In the genomic region with DNA sequence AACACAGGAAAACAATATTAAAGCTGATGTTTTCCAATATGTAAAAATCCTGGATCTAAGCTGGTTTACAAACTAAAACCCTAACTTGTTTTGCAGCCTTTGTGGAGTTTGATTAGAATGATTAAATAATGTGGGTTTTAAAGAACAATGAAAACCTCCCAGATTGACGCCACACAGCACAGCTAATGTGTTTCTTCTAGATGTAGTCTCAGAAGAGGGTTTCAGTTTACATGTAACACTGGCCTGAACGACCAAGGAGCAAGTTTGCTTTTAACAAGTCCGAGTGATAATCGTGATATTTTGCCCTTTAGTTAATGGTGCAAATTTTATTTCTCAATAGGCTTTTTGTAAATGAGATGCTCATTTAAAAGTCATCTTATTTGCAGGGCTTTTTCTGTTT, we compare ENCODE assay signal across 19 cellular contexts. TPM values are rescaled to one million over a fixed set of nuclear protein-coding genes. Genes with fewer than 3 reads are reported as not detected.
"Had no signal": no experiment of that assay in that cellular context is flagged by ENCODE, and none has a peak within 500 bp of the region (broad histone marks: within the 10 kb centered on the region; RNA-seq: fewer than 3 reads in every experiment).

No MANE protein-coding gene starts in this region.

- H3K9me3 Mint-ChIP-seq: activated CD4-positive, alpha-beta memory T cell treated with anti-CD3 and anti-CD28 coated beads for 36 hours; activated naive CD4-positive, alpha-beta T cell treated with anti-CD3 and anti-CD28 coated beads, Interleukin-2, amount 50 U/mL, for 24 hours; activated T-cell treated with anti-CD3 and anti-CD28 coated beads, Interleukin-2, amount 50 U/mL, for 4 hours; naive thymus-derived CD4-positive, alpha-beta T cell had no signal

- H3K27me3 ChIP-seq: brain microvascular endothelial cell, right lobe of liver had no signal

- H3K4me3 ChIP-seq: gastrocnemius medialis, heart right ventricle, lung, mucosa of descending colon, prostate gland, right lobe of liver had no signal

- H3K4me1 ChIP-seq: gastrocnemius medialis, heart right ventricle, prostate gland, right lobe of liver had no signal

- H3K4me1 Mint-ChIP-seq: activated CD4-positive, alpha-beta T cell treated with anti-CD3 and anti-CD28 coated beads for 36 hours; activated naive CD4-positive, alpha-beta T cell treated with anti-CD3 and anti-CD28 coated beads, Interleukin-2, amount 50 U/mL, for 24 hours; naive thymus-derived CD4-positive, alpha-beta T cell; T-helper 17 cell had no signal

- H3K4me3 Mint-ChIP-seq: activated CD4-positive, alpha-beta memory T cell treated with anti-CD3 and anti-CD28 coated beads for 36 hours; activated CD4-positive, alpha-beta T cell treated with anti-CD3 and anti-CD28 coated beads for 36 hours; activated naive CD4-positive, alpha-beta T cell treated with anti-CD3 and anti-CD28 coated beads, Interleukin-2, amount 50 U/mL, for 24 hours; activated T-cell treated with anti-CD3 and anti-CD28 coated beads, Interleukin-2, amount 50 U/mL, for 4 hours; naive thymus-derived CD4-positive, alpha-beta T cell; T-helper 17 cell had no signal

- H3K36me3 Mint-ChIP-seq: activated CD4-positive, alpha-beta memory T cell treated with anti-CD3 and anti-CD28 coated beads for 36 hours; activated naive CD4-positive, alpha-beta T cell treated with anti-CD3 and anti-CD28 coated beads, Interleukin-2, amount 50 U/mL, for 24 hours had no signal

- H3K36me3 ChIP-seq: gastrocnemius medialis, heart right ventricle, prostate gland, right lobe of liver had no signal

- H3K27ac ChIP-seq: brain microvascular endothelial cell, gastrocnemius medialis, heart right ventricle, prostate gland, right lobe of liver had no signal

- H3K9me3 ChIP-seq: gastrocnemius medialis, heart right ventricle, mucosa of descending colon, prostate gland, right lobe of liver had no signal

- DNase-seq: activated CD4-positive, alpha-beta memory T cell treated with anti-CD3 and anti-CD28 coated beads for 36 hours; activated CD4-positive, alpha-beta T cell treated with anti-CD3 and anti-CD28 coated beads for 36 hours; activated effector memory CD4-positive, alpha-beta T cell treated with Interleukin-2 at 50 U/mL for 16 hours; activated T-cell treated with anti-CD3 and anti-CD28 coated beads, Interleukin-2, amount 50 U/mL, for 4 hours; amniotic stem cell; brain microvascular endothelial cell; cortex of kidney; effector CD8-positive, alpha-beta T cell; gastrocnemius medialis; heart right ventricle; left colon; mucosa of descending colon; naive thymus-derived CD4-positive, alpha-beta T cell; right lobe of liver; stimulated activated CD4-positive, alpha-beta T cell treated with anti-CD3 and anti-CD28 coated beads, Interleukin-1b, Interleukin-23, amount 100 ng/mL, for 48 hours; T-helper 17 cell had no signal

- H3K27ac Mint-ChIP-seq: activated CD4-positive, alpha-beta memory T cell treated with anti-CD3 and anti-CD28 coated beads for 36 hours; activated CD4-positive, alpha-beta T cell treated with anti-CD3 and anti-CD28 coated beads for 36 hours; activated naive CD4-positive, alpha-beta T cell treated with anti-CD3 and anti-CD28 coated beads, Interleukin-2, amount 50 U/mL, for 24 hours; naive thymus-derived CD4-positive, alpha-beta T cell; T-helper 17 cell had no signal

- ATAC-seq: activated CD4-positive, alpha-beta T cell treated with anti-CD3 and anti-CD28 coated beads for 36 hours; activated T-cell treated with anti-CD3 and anti-CD28 coated beads, Interleukin-2, amount 50 U/mL, for 4 hours; gastrocnemius medialis; heart right ventricle; left colon; mucosa of descending colon; naive thymus-derived CD4-positive, alpha-beta T cell; right lobe of liver; T-helper 17 cell had no signal

RNA-seq across cellular contexts. Expression of a gene that starts 11.0 kb away (rescaled TPM):
- total RNA-seq: activated CD4-positive, alpha-beta memory T cell treated with anti-CD3 and anti-CD28 coated beads for 36 hours; activated CD4-positive, alpha-beta T cell treated with anti-CD3 and anti-CD28 coated beads for 36 hours; T-helper 17 cell had no signal
- polyA plus RNA-seq: naive thymus-derived CD4-positive, alpha-beta T cell had no signal
